In genomic region chr14:68230941-68231717, GRCh38 we compare ENCODE assay signal across 2 cellular contexts.
TF ChIP-seq lines count a peak whose summit lies in the region.

No MANE protein-coding gene starts in this region.

TF ChIP-seq in A549, 52 proteins besides CTCF, POLR2A, EP300 and RAD21:
- TF ChIP-seq USF2 (IDR thresholded peaks at IDR 0.05) (no peak), RARB (CRISPR knock-in tag; IDR thresholded peaks at IDR 0.05) (0 out of 2 replicates have a peak, but pooled peaks have one; percentile 36), HOXB5 (CRISPR knock-in tag; IDR thresholded peaks at IDR 0.05) (no peak), GATA3 (IDR thresholded peaks at IDR 0.05; ENCODE audit: borderline replicate concordance) (peak; percentile 78; the same call in 1 of the 2 replicates), BCL3 (IDR thresholded peaks at IDR 0.05) (0 out of 3 replicates have a peak, but pooled peaks have one; percentile 6), FOSL2 (IDR thresholded peaks at IDR 0.05) (no peak), FOSL2 (CRISPR knock-in tag; IDR thresholded peaks at IDR 0.05) (peak; percentile 72), CHD4 (IDR thresholded peaks at IDR 0.05; ENCODE audit: borderline replicate concordance) (no peak), HDAC2 (IDR thresholded peaks at IDR 0.05) (no peak), CEBPB (IDR thresholded peaks at IDR 0.05) (peak in 1 of 2 experiments; percentile 84; a peak in 3 of 4 replicates), ZNF302 (CRISPR knock-in tag; IDR thresholded peaks at IDR 0.05) (no peak), ATOH8 (CRISPR knock-in tag; IDR thresholded peaks at IDR 0.05; ENCODE audit: low read depth) (0 out of 2 replicates have a peak, but pooled peaks have one; percentile 32), NR3C1 (IDR thresholded peaks at IDR 0.05) (no peak), NFE2L2 (conservative IDR thresholded peaks at IDR 0.05; ENCODE audit: low read length) (no peak), HOXA7 (CRISPR knock-in tag; IDR thresholded peaks at IDR 0.05) (no peak; the same call in 1 of the 2 replicates), FOXS1 (CRISPR knock-in tag; IDR thresholded peaks at IDR 0.05) (no peak), HOXB13 (CRISPR knock-in tag; IDR thresholded peaks at IDR 0.05; ENCODE audit: low read depth) (peak; percentile 73; the same call in 1 of the 2 replicates)

TF ChIP-seq in IMR-90, 13 proteins besides CTCF, POLR2A, EP300 and RAD21:
- TF ChIP-seq ELK1 (IDR thresholded peaks at IDR 0.05; ENCODE audit: borderline replicate concordance, low read depth, low read length) (no peak), RCOR1 (IDR thresholded peaks at IDR 0.05; ENCODE audit: insufficient replicate concordance, low read length) (no peak), CEBPB (IDR thresholded peaks at IDR 0.05; ENCODE audit: low read depth, low read length) (peak; percentile 23; the same call in 1 of the 2 replicates)
